ENCODE assay signal across 24 cellular contexts in the genomic region with DNA sequence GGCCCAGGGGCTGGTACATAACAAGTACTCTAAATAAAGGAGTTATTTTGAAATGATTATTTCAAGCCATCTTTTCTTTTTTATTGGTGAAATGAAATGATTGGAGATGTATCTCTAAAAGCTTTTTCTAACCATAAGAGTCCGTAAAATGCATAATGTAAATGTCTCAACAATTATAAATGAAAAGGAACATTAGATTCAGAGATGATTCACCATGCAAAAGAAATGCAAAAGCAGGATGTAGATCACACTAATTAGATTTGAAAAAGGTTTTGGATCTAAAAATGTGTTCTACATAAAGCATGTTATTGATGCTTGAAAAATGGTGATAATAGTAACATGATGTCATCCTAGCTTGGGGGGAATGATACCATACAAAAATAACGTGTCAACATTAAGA. TPM values are rescaled to one million over a fixed set of nuclear protein-coding genes. Genes with fewer than 3 reads are reported as not detected.
"Had no signal": no experiment of that assay in that cellular context is flagged by ENCODE, and none has a peak within 500 bp of the region (broad histone marks: within the 10 kb centered on the region; RNA-seq: fewer than 3 reads in every experiment).

No MANE protein-coding gene starts in this region.

- H3K9me3 ChIP-seq: colonic mucosa, esophagus squamous epithelium, gastrocnemius medialis, heart right ventricle, left lung, lower lobe of right lung had no signal

- ATAC-seq: effector memory CD8-positive, alpha-beta T cell; esophagus mucosa; gastrocnemius medialis; heart right ventricle; left cardiac atrium; left lung; left ventricle myocardium superior; lower lobe of right lung; naive thymus-derived CD4-positive, alpha-beta T cell had no signal

- H3K4me1 ChIP-seq: colonic mucosa, esophagus squamous epithelium, gastrocnemius medialis, left lung, lower lobe of right lung had no signal

- H3K27ac Mint-ChIP-seq: dendritic cell treated with granulocyte-macrophage colony-stimulating factor and Interleukin-4, amounts not matched to agents 40 ng/mL and 50 ng/mL, for 4 days; effector memory CD8-positive, alpha-beta T cell; endodermal cell; mesothelial cell of epicardium had no signal

- H3K27ac ChIP-seq: colonic mucosa, epithelial cell of prostate, esophagus squamous epithelium, gastrocnemius medialis, heart right ventricle, left lung, lower lobe of right lung had no signal

- H3K36me3 ChIP-seq: colonic mucosa, esophagus squamous epithelium, gastrocnemius medialis, heart right ventricle, left lung, lower lobe of right lung had no signal

- H3K27me3 ChIP-seq: colonic mucosa, esophagus squamous epithelium, gastrocnemius medialis, heart right ventricle, left lung had no signal

- H3K9me3 Mint-ChIP-seq: dendritic cell treated with granulocyte-macrophage colony-stimulating factor and Interleukin-4, amounts not matched to agents 40 ng/mL and 50 ng/mL, for 4 days; effector memory CD8-positive, alpha-beta T cell; endodermal cell; mesothelial cell of epicardium had no signal

- H3K4me3 ChIP-seq: colonic mucosa, esophagus squamous epithelium, gastrocnemius medialis, heart right ventricle, left lung, lower lobe of right lung had no signal

- H3K4me3 Mint-ChIP-seq: dendritic cell treated with granulocyte-macrophage colony-stimulating factor and Interleukin-4, amounts not matched to agents 40 ng/mL and 50 ng/mL, for 4 days; effector memory CD8-positive, alpha-beta T cell; endodermal cell; mesothelial cell of epicardium; naive thymus-derived CD4-positive, alpha-beta T cell had no signal

- DNase-seq: colonic mucosa; cortex of kidney; effector CD8-positive, alpha-beta T cell; effector memory CD8-positive, alpha-beta T cell; endodermal cell; erythroblast; esophagus squamous epithelium; foreskin fibroblast; foreskin melanocyte; gastrocnemius medialis; glutamatergic neuron; head of caudate nucleus; heart right ventricle; hippocampal formation; left cardiac atrium; left lung; left ventricle myocardium superior; lower lobe of right lung; mesenchymal stem cell; naive thymus-derived CD4-positive, alpha-beta T cell had no signal

- H3K27me3 Mint-ChIP-seq: dendritic cell treated with granulocyte-macrophage colony-stimulating factor and Interleukin-4, amounts not matched to agents 40 ng/mL and 50 ng/mL, for 4 days had no signal

- H3K4me1 Mint-ChIP-seq: mesothelial cell of epicardium had no signal

RNA-seq across cellular contexts. Expression of a gene that starts 15.6 kb away (rescaled TPM):
- total RNA-seq: mesothelial cell of epicardium had no signal
- polyA plus RNA-seq: naive thymus-derived CD4-positive, alpha-beta T cell had no signal
